ENCODE assay signal across 17 cellular contexts in genomic region chr11:66109294-66109693, GRCh38. TPM values are rescaled to one million over a fixed set of nuclear protein-coding genes. Genes with fewer than 3 reads are reported as not detected.
DNase-seq lines count a peak whose midpoint lies in the region; ATAC-seq and TF ChIP-seq lines count a peak whose summit lies in the region.
"Had no signal": no experiment of that assay in that cellular context is flagged by ENCODE, and none has a peak within 500 bp of the region (broad histone marks: within the 10 kb centered on the region; RNA-seq: fewer than 3 reads in every experiment).

No MANE protein-coding gene starts in this region.

- H3K36me3 Mint-ChIP-seq in activated T-cell treated with anti-CD3 and anti-CD28 coated beads, Interleukin-2, amount 50 U/mL, for 72 hours (ENCODE audit: insufficient read depth in 2 of 2), result peaks cover 0 to 9% of the 10 kb centered on the region in 2 donors
- peaks cover 11% of the 10 kb centered on the region for H3K36me3 Mint-ChIP-seq in central memory CD8-positive, alpha-beta T cell (ENCODE audit: insufficient read depth)
- H3K36me3 Mint-ChIP-seq in stimulated activated naive CD8-positive, alpha-beta T cell treated with anti-CD3 and anti-CD28 coated beads, Interleukin-15, Interleukin-2, amounts not matched to agents 100 ng/mL and 50 ng/mL, for 24 hours (ENCODE audit: low read depth), result peaks cover 11% of the 10 kb centered on the region
- H3K36me3 Mint-ChIP-seq in glutamatergic neuron (ENCODE audit: unreplicated experiment), result no peaks in the 10 kb centered on the region

- H3K27ac ChIP-seq in Karpas-422 (ENCODE audit: low read length) (peak overlapping the region; percentile 91), thyroid gland (no peak overlapping the region)
- H3K27ac ChIP-seq: left ventricle myocardium inferior, PC-9 had no signal

- H3K9me3 ChIP-seq in Karpas-422 (ENCODE audit: low read length), result no peaks in the 10 kb centered on the region
- no peaks in the 10 kb centered on the region for H3K9me3 ChIP-seq in thyroid gland
- H3K9me3 ChIP-seq: left ventricle myocardium inferior had no signal

- H3K4me1 ChIP-seq in Karpas-422 (ENCODE audit: low read length), result peaks cover 82% of the 10 kb centered on the region
- peaks cover 31 to 42% of the 10 kb centered on the region in 2 donors for H3K4me1 ChIP-seq in thyroid gland

- H3K4me2 ChIP-seq in Karpas-422 (ENCODE audit: low read depth, low read length, poor library complexity, severe bottlenecking), result no peak overlapping the region
- H3K4me2 ChIP-seq: PC-9 had no signal

- peak overlapping the region; percentile 31; the same call in 1 of the 2 replicates for H3K9ac ChIP-seq in Karpas-422 (ENCODE audit: low read length)

- H3K27me3 ChIP-seq in Karpas-422 (ENCODE audit: low read length), result no peaks in the 10 kb centered on the region
- H3K27me3 ChIP-seq in thyroid gland, result no peaks in the 10 kb centered on the region

- peak overlapping the region; percentile 96 for H3K27ac Mint-ChIP-seq in activated T-cell treated with anti-CD3 and anti-CD28 coated beads, Interleukin-2, amount 50 U/mL, for 72 hours
- peak overlapping the region; percentile 38 for H3K27ac Mint-ChIP-seq in central memory CD8-positive, alpha-beta T cell (ENCODE audit: low read depth)
- H3K27ac Mint-ChIP-seq in stimulated activated naive CD8-positive, alpha-beta T cell treated with anti-CD3 and anti-CD28 coated beads, Interleukin-15, Interleukin-2, amounts not matched to agents 100 ng/mL and 50 ng/mL, for 24 hours, result peak overlapping the region; percentile 65
- H3K27ac Mint-ChIP-seq in glutamatergic neuron (ENCODE audit: unreplicated experiment), result no peak overlapping the region

- no peak for TF ChIP-seq POLR2A in thyroid gland (IDR thresholded peaks at IDR 0.05)

- intact Hi-C loops in thyroid gland (cut with DNase I), result no loop called here

- no peaks in the 10 kb centered on the region for H3K27me3 Mint-ChIP-seq in activated T-cell treated with anti-CD3 and anti-CD28 coated beads, Interleukin-2, amount 50 U/mL, for 72 hours (ENCODE audit: low read depth)
- no peaks in the 10 kb centered on the region for H3K27me3 Mint-ChIP-seq in central memory CD8-positive, alpha-beta T cell
- no peaks in the 10 kb centered on the region for H3K27me3 Mint-ChIP-seq in stimulated activated naive CD8-positive, alpha-beta T cell treated with anti-CD3 and anti-CD28 coated beads, Interleukin-15, Interleukin-2, amounts not matched to agents 100 ng/mL and 50 ng/mL, for 24 hours
- H3K27me3 Mint-ChIP-seq in glutamatergic neuron (ENCODE audit: unreplicated experiment), result no peaks in the 10 kb centered on the region

- H3K36me3 ChIP-seq in Karpas-422 (ENCODE audit: insufficient read depth, low read length), result no peaks in the 10 kb centered on the region
- no peaks in the 10 kb centered on the region for H3K36me3 ChIP-seq in thyroid gland
- H3K36me3 ChIP-seq: left ventricle myocardium inferior had no signal

- no peaks in the 10 kb centered on the region for H3K9me2 ChIP-seq in Karpas-422 (replicated peaks; ENCODE audit: insufficient read depth, low read length)

- no peaks in the 10 kb centered on the region for H3K9me3 Mint-ChIP-seq in activated T-cell treated with anti-CD3 and anti-CD28 coated beads, Interleukin-2, amount 50 U/mL, for 72 hours
- H3K9me3 Mint-ChIP-seq in central memory CD8-positive, alpha-beta T cell, result no peaks in the 10 kb centered on the region
- H3K9me3 Mint-ChIP-seq in stimulated activated naive CD8-positive, alpha-beta T cell treated with anti-CD3 and anti-CD28 coated beads, Interleukin-15, Interleukin-2, amounts not matched to agents 100 ng/mL and 50 ng/mL, for 24 hours, result no peaks in the 10 kb centered on the region
- no peaks in the 10 kb centered on the region for H3K9me3 Mint-ChIP-seq in glutamatergic neuron (ENCODE audit: unreplicated experiment)

- H3K4me3 Mint-ChIP-seq in activated T-cell treated with anti-CD3 and anti-CD28 coated beads, Interleukin-2, amount 50 U/mL, for 72 hours, result peak overlapping the region; percentile 41 to 80
- H3K4me3 Mint-ChIP-seq in central memory CD8-positive, alpha-beta T cell, result no peak overlapping the region
- no peak overlapping the region for H3K4me3 Mint-ChIP-seq in stimulated activated naive CD8-positive, alpha-beta T cell treated with anti-CD3 and anti-CD28 coated beads, Interleukin-15, Interleukin-2, amounts not matched to agents 100 ng/mL and 50 ng/mL, for 24 hours
- no peak overlapping the region for H3K4me3 Mint-ChIP-seq in glutamatergic neuron (ENCODE audit: unreplicated experiment)

- peaks cover 96% of the 10 kb centered on the region for H3K79me2 ChIP-seq in Karpas-422 (ENCODE audit: low read length)

- H4K20me1 ChIP-seq in Karpas-422 (ENCODE audit: insufficient read depth, low read depth, low read length), result no peaks in the 10 kb centered on the region

- no peak for DNase-seq in activated T-cell treated with anti-CD3 and anti-CD28 coated beads, Interleukin-2, amount 50 U/mL, for 72 hours
- no peak for DNase-seq in activated T-cell treated with anti-CD3 and anti-CD28 coated beads for 4 hours
- DNase-seq in Karpas-422, result no peak
- no peak for DNase-seq in central memory CD8-positive, alpha-beta T cell (ENCODE audit: low spot score in 2 of 2)
- DNase-seq in thyroid gland, result no peak
- no peak for DNase-seq in hippocampal formation (lab: John Stamatoyannopoulos, UW)
- no peak for DNase-seq in glutamatergic neuron
- DNase-seq: activated gamma-delta T cell; effector memory CD4-positive, alpha-beta T cell; EL; left ventricle myocardium inferior; NCI-H1694 treated with DMSO at 0.1 percent for 48 hours; NCI-H2227 treated with DMSO at 0.1 percent for 48 hours; PC-9; retina; stimulated activated CD4-positive, alpha-beta T cell treated with anti-CD3 and anti-CD28 coated beads, Interleukin-12 subunit alpha, Interleukin-12 subunit beta, amount 100 ng/mL, for 4 hours had no signal

- no peak overlapping the region for H2AFZ ChIP-seq in Karpas-422 (ENCODE audit: low read length)
- H2AFZ ChIP-seq: PC-9 had no signal

- H3K4me3 ChIP-seq in Karpas-422 (ENCODE audit: low read length) (no peak overlapping the region), thyroid gland (replicated peaks in 1 of 3) (no peak overlapping the region)
- H3K4me3 ChIP-seq: left ventricle myocardium inferior, PC-9 had no signal

- TF ChIP-seq CTCF in thyroid gland (IDR thresholded peaks at IDR 0.05), result no peak
- no peak for TF ChIP-seq CTCF in glutamatergic neuron (IDR thresholded peaks at IDR 0.05; ENCODE audit: partially characterized antibody, unreplicated experiment)

- peaks cover 96% of the 10 kb centered on the region for H3K4me1 Mint-ChIP-seq in activated T-cell treated with anti-CD3 and anti-CD28 coated beads, Interleukin-2, amount 50 U/mL, for 72 hours (ENCODE audit: low read depth)
- H3K4me1 Mint-ChIP-seq in central memory CD8-positive, alpha-beta T cell, result peaks cover 75% of the 10 kb centered on the region
- peaks cover 98% of the 10 kb centered on the region for H3K4me1 Mint-ChIP-seq in stimulated activated naive CD8-positive, alpha-beta T cell treated with anti-CD3 and anti-CD28 coated beads, Interleukin-15, Interleukin-2, amounts not matched to agents 100 ng/mL and 50 ng/mL, for 24 hours (ENCODE audit: low read depth)
- H3K4me1 Mint-ChIP-seq in glutamatergic neuron (ENCODE audit: low read depth, unreplicated experiment), result peaks cover 10% of the 10 kb centered on the region

- 96 to 97% methylated on average over 2 of the region's 2 CpGs for WGBS in thyroid gland, 2 donors

- peak; percentile 73 to 83 for ATAC-seq in activated T-cell treated with anti-CD3 and anti-CD28 coated beads, Interleukin-2, amount 50 U/mL, for 72 hours (replicated peaks in 1 of 2)
- ATAC-seq in central memory CD8-positive, alpha-beta T cell (replicated peaks; ENCODE audit: extremely low read depth, poor library complexity, severe bottlenecking), result no peak

RNA-seq across cellular contexts. Expression of gene PACS1, which starts 39.2 kb away (rescaled TPM):
- 100 to 1,000 TPM; 104 to 114 TPM for total RNA-seq in activated T-cell treated with anti-CD3 and anti-CD28 coated beads, Interleukin-2, amount 50 U/mL, for 72 hours
- 60.5 and 81.1 TPM in 2 replicates for total RNA-seq in Karpas-422 (2014; rRNA removed; shearing (Covaris generic); ENCODE audit: low replicate concordance)
- total RNA-seq in thyroid gland (10 to 100 TPM; 39.6 to 67.7 (median 59.7) TPM), glutamatergic neuron (ENCODE audit: unreplicated experiment) (30.6 TPM)

RNA-seq across cellular contexts. Expression of gene SF3B2, which starts 57.1 kb away (rescaled TPM):
- 100 to 1,000 TPM; 222 to 223 TPM for total RNA-seq in activated T-cell treated with anti-CD3 and anti-CD28 coated beads, Interleukin-2, amount 50 U/mL, for 72 hours
- 89.0 and 166 TPM in 2 replicates for total RNA-seq in Karpas-422 (2014; rRNA removed; shearing (Covaris generic); ENCODE audit: low replicate concordance)
- total RNA-seq in thyroid gland, result 100 to 1,000 TPM; 149 to 231 (median 158) TPM
- 187 TPM for total RNA-seq in glutamatergic neuron (ENCODE audit: unreplicated experiment)

Comparison
In these comparisons a context has a peak if more than half of its experiments do, and no peak if none do; other contexts are left out.
1. H3K4me3 Mint-ChIP-seq: peak in activated T-cell treated with anti-CD3 and anti-CD28 coated beads, Interleukin-2, amount 50 U/mL, for 72 hours (2 of 2); none in central memory CD8-positive, alpha-beta T cell (single experiment), stimulated activated naive CD8-positive, alpha-beta T cell treated with anti-CD3 and anti-CD28 coated beads, Interleukin-15, Interleukin-2, amounts not matched to agents 100 ng/mL and 50 ng/mL, for 24 hours (single experiment) and glutamatergic neuron (single experiment).